Comparison of ENCODE assay signal across 8 cellular contexts in genomic region chr17:1484586-1485310, GRCh38. TPM values are rescaled to one million over a fixed set of nuclear protein-coding genes. Genes with fewer than 3 reads are reported as not detected.
DNase-seq lines count a peak whose midpoint lies in the region; ATAC-seq and TF ChIP-seq lines count a peak whose summit lies in the region.

No MANE protein-coding gene starts in this region.

- H3K27me3 ChIP-seq in right cardiac atrium (ENCODE audit: control insufficient read depth, insufficient read depth): no peaks in the 10 kb centered on the region
- no peaks in the 10 kb centered on the region for H3K27me3 ChIP-seq in sigmoid colon

- peaks cover 6% of the 10 kb centered on the region for H3K4me1 ChIP-seq in right cardiac atrium (ENCODE audit: control insufficient read depth, insufficient read depth, low read length)
- H3K4me1 ChIP-seq in sigmoid colon: peaks cover 0 to 80% (median 74%) of the 10 kb centered on the region in 4 donors

- peak overlapping the region; percentile 82 for H3K4me3 Mint-ChIP-seq in activated naive CD4-positive, alpha-beta T cell treated with anti-CD3 and anti-CD28 coated beads, Interleukin-2, amount 50 U/mL, for 24 hours

- H3K9me3 Mint-ChIP-seq in activated naive CD4-positive, alpha-beta T cell treated with anti-CD3 and anti-CD28 coated beads, Interleukin-2, amount 50 U/mL, for 24 hours: no peaks in the 10 kb centered on the region

- peak overlapping the region; percentile 55 for H3K27ac ChIP-seq in right cardiac atrium (ENCODE audit: low read length)
- peak overlapping the region; percentile 98 to 100 (median 99) for H3K27ac ChIP-seq in sigmoid colon

- peak; percentile 25 for ATAC-seq in HG02970 (IDR thresholded peaks at IDR 0.05; ENCODE audit: low FRiP score, unreplicated experiment)
- ATAC-seq in right cardiac atrium: peak; percentile 1 to 31

- H3K4me3 ChIP-seq in right cardiac atrium (ENCODE audit: low read length) (peak overlapping the region; percentile 89), sigmoid colon (peak overlapping the region; percentile 86 to 91 (median 88))

- peaks cover 22% of the 10 kb centered on the region for H3K4me1 Mint-ChIP-seq in activated naive CD4-positive, alpha-beta T cell treated with anti-CD3 and anti-CD28 coated beads, Interleukin-2, amount 50 U/mL, for 24 hours

- H3K36me3 ChIP-seq in sigmoid colon: peaks cover 7 to 42% (median 10%) of the 10 kb centered on the region in 4 donors

- TF ChIP-seq CTCF in sigmoid colon (IDR thresholded peaks at IDR 0.05): no peak

- no peaks in the 10 kb centered on the region for H3K9me3 ChIP-seq in right cardiac atrium (ENCODE audit: control insufficient read depth, low read length)
- no peaks in the 10 kb centered on the region for H3K9me3 ChIP-seq in sigmoid colon

- H3K27ac Mint-ChIP-seq in activated naive CD4-positive, alpha-beta T cell treated with anti-CD3 and anti-CD28 coated beads, Interleukin-2, amount 50 U/mL, for 24 hours: peak overlapping the region; percentile 62

- intact Hi-C loops in right cardiac atrium (cut with DNase I): no loop called here
- intact Hi-C loops in sigmoid colon (cut with DNase I): no loop called here

- peak in 1 of 2 donors; percentile 19 for TF ChIP-seq POLR2A in sigmoid colon (IDR thresholded peaks at IDR 0.05)

- no peaks in the 10 kb centered on the region for H3K27me3 Mint-ChIP-seq in activated naive CD4-positive, alpha-beta T cell treated with anti-CD3 and anti-CD28 coated beads, Interleukin-2, amount 50 U/mL, for 24 hours

- no peak for TF ChIP-seq EP300 in sigmoid colon (IDR thresholded peaks at IDR 0.05)

- H3K36me3 Mint-ChIP-seq in activated naive CD4-positive, alpha-beta T cell treated with anti-CD3 and anti-CD28 coated beads, Interleukin-2, amount 50 U/mL, for 24 hours: peaks cover 5% of the 10 kb centered on the region

- 16% methylated on average over 11 of the region's 11 CpGs for WGBS in right cardiac atrium
- 5 to 7% methylated on average over 11 of the region's 11 CpGs for WGBS in sigmoid colon, 2 donors

- peak; percentile 53 for DNase-seq in activated CD8-positive, alpha-beta memory T cell treated with anti-CD3 and anti-CD28 coated beads, Interleukin-2, amount 50 U/mL, for 4 hours
- DNase-seq in activated CD8-positive, alpha-beta memory T cell treated with anti-CD3 and anti-CD28 coated beads, Interleukin-2, amount 50 U/mL, for 48 hours: no peak
- DNase-seq in NOMO-1 treated with DMSO at 0.1 percent for 48 hours (lab: John Stamatoyannopoulos, UW; ENCODE audit: unreplicated experiment): peak; percentile 15
- DNase-seq in right cardiac atrium: peak; percentile 65 to 84 (median 83)
- peak; percentile 85 for DNase-seq in sigmoid colon
- DNase-seq in NCI-H1930 (lab: John Stamatoyannopoulos, UW): no peak

RNA-seq across cellular contexts. Expression of gene MYO1C, which starts 7.7 kb away (rescaled TPM):
- 100 to 1,000 TPM; 149 to 185 (median 180) TPM for total RNA-seq in right cardiac atrium
- polyA plus RNA-seq in right cardiac atrium: 78.9 TPM
- 100 to 1,000 TPM; 102 to 179 (median 117) TPM for total RNA-seq in sigmoid colon
- 100 to 1,000 TPM in 1 of 3 donors, 10 to 100 TPM in 2; 72.7 to 116 (median 86.2) TPM for polyA plus RNA-seq in sigmoid colon

RNA-seq across cellular contexts. Expression of gene CRK, which starts 28.7 kb away (rescaled TPM):
- total RNA-seq in right cardiac atrium (10 to 100 TPM; 33.9 to 44.8 (median 38.9) TPM), sigmoid colon (10 to 100 TPM; 61.5 to 88.7 (median 76.1) TPM)
- polyA plus RNA-seq in right cardiac atrium (21.3 TPM), sigmoid colon (10 to 100 TPM; 33.6 to 68.4 (median 48.0) TPM)

RNA-seq across cellular contexts. Expression of gene INPP5K, which starts 31.7 kb away (rescaled TPM):
- total RNA-seq in right cardiac atrium (10 to 100 TPM; 28.7 to 34.7 (median 32.4) TPM), sigmoid colon (10 to 100 TPM; 41.0 to 66.5 (median 58.7) TPM)
- polyA plus RNA-seq in right cardiac atrium (21.4 TPM), sigmoid colon (10 to 100 TPM; 25.7 to 33.1 (median 31.2) TPM)

Comparison
In these comparisons a context has a peak if more than half of its experiments do, and no peak if none do; other contexts are left out.
1. DNase-seq: peak in activated CD8-positive, alpha-beta memory T cell treated with anti-CD3 and anti-CD28 coated beads, Interleukin-2, amount 50 U/mL, for 4 hours (single experiment), NOMO-1 treated with DMSO at 0.1 percent for 48 hours (single experiment), right cardiac atrium (3 of 3) and sigmoid colon (single experiment); none in activated CD8-positive, alpha-beta memory T cell treated with anti-CD3 and anti-CD28 coated beads, Interleukin-2, amount 50 U/mL, for 48 hours (single experiment) and NCI-H1930 (0 of 2).